21 cellular contexts compared by ENCODE assay signal in genomic region chr1:81998165-81998564, GRCh38.
DNase-seq lines count a peak whose midpoint lies in the region; ATAC-seq and TF ChIP-seq lines count a peak whose summit lies in the region.
"Had no signal": no experiment of that assay in that cellular context is flagged by ENCODE, and none has a peak within 500 bp of the region (broad histone marks: within the 10 kb centered on the region; RNA-seq: fewer than 3 reads in every experiment).

No MANE protein-coding gene starts in this region.

- H3K27ac Mint-ChIP-seq in T-cell, result no peak overlapping the region
- no peak overlapping the region for H3K27ac Mint-ChIP-seq in activated CD8-positive, alpha-beta T cell treated with anti-CD3 and anti-CD28 coated beads for 36 hours
- H3K27ac Mint-ChIP-seq: activated CD4-positive, alpha-beta memory T cell treated with anti-CD3 and anti-CD28 coated beads for 36 hours; activated T-cell treated with anti-CD3 and anti-CD28 coated beads, Interleukin-2, amount 50 U/mL, for 24 hours; brain had no signal

- intact Hi-C loops in right cardiac atrium (cut with DNase I), result no loop called here
- intact Hi-C loops in sciatic nerve (cut with DNase I), result no loop called here
- intact Hi-C loops in activated CD8-positive, alpha-beta T cell treated with anti-CD3 and anti-CD28 coated beads for 36 hours (cut with micrococcal nuclease), result no loop called here

- H3K4me1 Mint-ChIP-seq in T-cell, result no peaks in the 10 kb centered on the region
- no peaks in the 10 kb centered on the region for H3K4me1 Mint-ChIP-seq in activated CD8-positive, alpha-beta T cell treated with anti-CD3 and anti-CD28 coated beads for 36 hours (ENCODE audit: low read depth)

- no peak overlapping the region for H3K27ac ChIP-seq in right cardiac atrium (ENCODE audit: low read length)
- H3K27ac ChIP-seq: neutrophil, uterus had no signal

- H3K9me3 Mint-ChIP-seq in T-cell, result no peaks in the 10 kb centered on the region
- no peaks in the 10 kb centered on the region for H3K9me3 Mint-ChIP-seq in activated CD8-positive, alpha-beta T cell treated with anti-CD3 and anti-CD28 coated beads for 36 hours
- H3K9me3 Mint-ChIP-seq: activated CD4-positive, alpha-beta memory T cell treated with anti-CD3 and anti-CD28 coated beads for 36 hours; activated T-cell treated with anti-CD3 and anti-CD28 coated beads, Interleukin-2, amount 50 U/mL, for 24 hours; brain had no signal

- no peaks in the 10 kb centered on the region for H3K9me3 ChIP-seq in right cardiac atrium (ENCODE audit: control insufficient read depth, low read length)
- H3K9me3 ChIP-seq: neutrophil, uterus had no signal

- CTCF ChIA-PET in T-cell (lab: Charles Lee), result no interaction called here
- CTCF ChIA-PET in activated CD8-positive, alpha-beta T cell treated with anti-CD3 and anti-CD28 coated beads for 36 hours (lab: Charles Lee), result no interaction called here

- no peak for TF ChIP-seq CTCF in cardiac fibroblast (IDR thresholded peaks at IDR 0.05; ENCODE audit: low read depth, low read length)
- TF ChIP-seq CTCF in activated CD8-positive, alpha-beta T cell treated with anti-CD3 and anti-CD28 coated beads for 36 hours (IDR thresholded peaks at IDR 0.05), result no peak

- no peaks in the 10 kb centered on the region for H3K27me3 ChIP-seq in right cardiac atrium (ENCODE audit: control insufficient read depth, insufficient read depth)
- H3K27me3 ChIP-seq: neutrophil, uterus had no signal

- ATAC-seq in right cardiac atrium (peak; percentile 80 to 90), sciatic nerve (peak; percentile 88), T-cell (replicated peaks in 1 of 4) (no peak), HG03432 (IDR thresholded peaks at IDR 0.05; ENCODE audit: unreplicated experiment) (no peak)
- no peak for ATAC-seq in activated CD8-positive, alpha-beta T cell treated with anti-CD3 and anti-CD28 coated beads for 36 hours

- POLR2A ChIA-PET in T-cell (lab: Charles Lee), result no interaction called here
- POLR2A ChIA-PET in activated CD8-positive, alpha-beta T cell treated with anti-CD3 and anti-CD28 coated beads for 36 hours (lab: Charles Lee), result no interaction called here

- no peaks in the 10 kb centered on the region for H3K4me1 ChIP-seq in right cardiac atrium (ENCODE audit: control insufficient read depth, insufficient read depth, low read length)
- H3K4me1 ChIP-seq: uterus had no signal

- WGBS in right cardiac atrium, result 13% methylated on average over 4 of the region's 4 CpGs

- no peak overlapping the region for H3K4me3 Mint-ChIP-seq in T-cell
- H3K4me3 Mint-ChIP-seq in activated CD8-positive, alpha-beta T cell treated with anti-CD3 and anti-CD28 coated beads for 36 hours, result no peak overlapping the region
- H3K4me3 Mint-ChIP-seq: activated CD4-positive, alpha-beta memory T cell treated with anti-CD3 and anti-CD28 coated beads for 36 hours; activated T-cell treated with anti-CD3 and anti-CD28 coated beads, Interleukin-2, amount 50 U/mL, for 24 hours; brain had no signal

- H3K27me3 Mint-ChIP-seq in T-cell, result no peaks in the 10 kb centered on the region
- no peaks in the 10 kb centered on the region for H3K27me3 Mint-ChIP-seq in activated CD8-positive, alpha-beta T cell treated with anti-CD3 and anti-CD28 coated beads for 36 hours
- H3K27me3 Mint-ChIP-seq: activated CD4-positive, alpha-beta memory T cell treated with anti-CD3 and anti-CD28 coated beads for 36 hours; activated T-cell treated with anti-CD3 and anti-CD28 coated beads, Interleukin-2, amount 50 U/mL, for 24 hours; brain had no signal

- DNase-seq in M059J (ENCODE audit: low read depth) (peak; percentile 9), cardiac fibroblast (ENCODE audit: low read depth in 2 of 2) (peak; percentile 13 to 27), right cardiac atrium (peak in 1 of 3 donors; percentile 46), sciatic nerve (ENCODE audit: low spot score) (no peak), T-cell (no peak), activated T-cell treated with anti-CD3 and anti-CD28 coated beads for 4 hours (no peak)
- no peak for DNase-seq in activated CD8-positive, alpha-beta T cell treated with anti-CD3 and anti-CD28 coated beads for 36 hours
- DNase-seq: activated CD4-positive, alpha-beta memory T cell treated with anti-CD3 and anti-CD28 coated beads for 36 hours; activated naive CD4-positive, alpha-beta T cell treated with anti-CD3 and anti-CD28 coated beads, Interleukin-2, amount 50 U/mL, for 16 hours; activated T-cell treated with anti-CD3 and anti-CD28 coated beads, Interleukin-2, amount 50 U/mL, for 24 hours; dermis blood vessel endothelial cell; EL; H7; NCI-H1436; NCI-H2227 treated with DMSO at 0.1 percent for 48 hours; RPMI8226; stimulated activated naive CD4-positive, alpha-beta T cell; uterus had no signal

- H3K4me3 ChIP-seq in cardiac fibroblast (replicated peaks in 1 of 2; ENCODE audit: low read depth in 2 of 2, low read length in 2 of 2), result no peak overlapping the region
- no peak overlapping the region for H3K4me3 ChIP-seq in right cardiac atrium (ENCODE audit: low read length)
- H3K4me3 ChIP-seq: uterus had no signal

- no peaks in the 10 kb centered on the region for H3K36me3 Mint-ChIP-seq in T-cell
- no peaks in the 10 kb centered on the region for H3K36me3 Mint-ChIP-seq in activated CD8-positive, alpha-beta T cell treated with anti-CD3 and anti-CD28 coated beads for 36 hours (ENCODE audit: low read depth)
- H3K36me3 Mint-ChIP-seq: activated CD4-positive, alpha-beta memory T cell treated with anti-CD3 and anti-CD28 coated beads for 36 hours; brain had no signal

Comparison
In these comparisons a context has a peak if more than half of its experiments do, and no peak if none do; other contexts are left out.
1. DNase-seq: peak in M059J (single experiment) and cardiac fibroblast (2 of 2); none in sciatic nerve (single experiment), T-cell (0 of 34), activated CD8-positive, alpha-beta T cell treated with anti-CD3 and anti-CD28 coated beads for 36 hours (single experiment) and activated T-cell treated with anti-CD3 and anti-CD28 coated beads for 4 hours (single experiment).
2. ATAC-seq: peak in right cardiac atrium (2 of 2) and sciatic nerve (single experiment); none in T-cell (0 of 4), HG03432 (single experiment) and activated CD8-positive, alpha-beta T cell treated with anti-CD3 and anti-CD28 coated beads for 36 hours (single experiment).